Comparison of ENCODE assay signal across 12 cellular contexts in the genomic region with DNA sequence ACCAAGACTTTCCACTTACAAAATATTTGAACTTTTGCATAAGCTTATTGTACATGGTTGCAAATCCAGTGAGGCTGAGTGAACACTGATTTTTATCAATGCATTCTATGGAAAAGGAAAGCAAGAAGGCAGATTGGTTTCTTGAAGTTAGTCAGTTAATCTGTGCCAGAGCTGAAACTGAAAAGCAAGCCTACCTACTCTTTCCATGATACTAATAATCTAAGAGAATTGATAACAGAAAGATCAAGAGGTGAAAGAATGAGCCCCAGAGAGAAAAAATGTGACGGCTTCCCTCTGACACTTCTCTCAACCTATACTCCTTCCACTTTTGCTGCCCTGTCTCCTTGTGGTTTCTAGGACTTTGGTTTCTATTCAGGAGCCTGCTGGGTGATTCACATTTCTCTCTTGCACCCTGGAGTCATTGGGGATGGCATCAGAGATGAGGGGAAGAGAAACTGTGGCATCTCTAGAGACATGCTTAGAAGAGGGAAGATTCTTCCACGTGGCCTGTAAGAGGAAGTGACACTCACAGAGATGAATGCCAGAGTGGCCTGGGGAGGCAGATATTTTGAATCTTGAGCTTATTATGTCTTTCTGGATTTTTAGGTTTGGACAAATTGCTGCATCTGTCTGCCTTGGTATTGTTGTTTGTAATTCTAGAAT.
DNase-seq lines count a peak whose midpoint lies in the region; ATAC-seq and TF ChIP-seq lines count a peak whose summit lies in the region.
"Had no signal": no experiment of that assay in that cellular context is flagged by ENCODE, and none has a peak within 500 bp of the region (broad histone marks: within the 10 kb centered on the region; RNA-seq: fewer than 3 reads in every experiment).

No MANE protein-coding gene starts in this region.

- no peak overlapping the region for H3K27ac Mint-ChIP-seq in H9
- H3K27ac Mint-ChIP-seq: activated T-helper 17 cell treated with anti-CD3 and anti-CD28 coated beads, Interleukin-2, amount 50 U/mL, for 72 hours; T-helper 17 cell had no signal

- no peak overlapping the region for H3K27ac ChIP-seq in H9 (ENCODE audit: insufficient read length, low read depth, low read length)

- no peak overlapping the region for H2AK5ac ChIP-seq in H9 (ENCODE audit: insufficient read length, low read length)

- no peak overlapping the region for H2BK12ac ChIP-seq in H9 (ENCODE audit: insufficient read length, low read depth, low read length)

- no peaks in the 10 kb centered on the region for H3K4me1 ChIP-seq in H9 (ENCODE audit: insufficient read depth, low read length)

- no peak for TF ChIP-seq CTCF in H9 (conservative IDR thresholded peaks at IDR 0.05)

- no peaks in the 10 kb centered on the region for H3K79me2 ChIP-seq in H9 (ENCODE audit: insufficient read depth, low read length)

- DNase-seq in Kasumi-1 (lab: John Stamatoyannopoulos, UW) (peak; percentile 26 to 29), sciatic nerve (ENCODE audit: low spot score) (no peak), H9 (no peak), NCI-H345 (lab: John Stamatoyannopoulos, UW) (no peak), NCI-H2029 treated with DMSO at 0.1 percent for 48 hours (lab: John Stamatoyannopoulos, UW) (no peak), NCI-H146 (lab: John Stamatoyannopoulos, UW) (no peak)
- DNase-seq: NCI-H1105, right cardiac atrium, T-helper 17 cell had no signal

- no peak overlapping the region for H4K5ac ChIP-seq in H9 (ENCODE audit: insufficient read length, low read depth, low read length)

- no peak overlapping the region for H2BK120ac ChIP-seq in H9 (ENCODE audit: low read depth, low read length, poor library complexity, severe bottlenecking)

- H4K20me1 ChIP-seq in H9 (ENCODE audit: control insufficient read depth, insufficient read depth, insufficient read length): no peaks in the 10 kb centered on the region

- H3K23me2 ChIP-seq in H9 (ENCODE audit: insufficient read length, low read depth, low read length, poor library complexity, severe bottlenecking): no peaks in the 10 kb centered on the region

- H3K9ac ChIP-seq in H9 (ENCODE audit: extremely low read depth, insufficient read length, low read length): no peak overlapping the region

- H3K4ac ChIP-seq in H9 (ENCODE audit: low read depth, low read length): no peak overlapping the region

- H4K8ac ChIP-seq in H9 (replicated peaks; ENCODE audit: insufficient read length, low read depth, low read length): no peak overlapping the region

- no peaks in the 10 kb centered on the region; the same call in 1 of the 2 replicates for H3K27me3 Mint-ChIP-seq in H9 (ENCODE audit: low read depth)
- H3K27me3 Mint-ChIP-seq: activated T-helper 17 cell treated with anti-CD3 and anti-CD28 coated beads, Interleukin-2, amount 50 U/mL, for 72 hours; T-helper 17 cell had no signal

- no peaks in the 10 kb centered on the region for H3K9me3 Mint-ChIP-seq in H9

- H3K4me3 Mint-ChIP-seq in H9: no peak overlapping the region
- H3K4me3 Mint-ChIP-seq: activated T-helper 17 cell treated with anti-CD3 and anti-CD28 coated beads, Interleukin-2, amount 50 U/mL, for 72 hours; T-helper 17 cell had no signal

- H3K14ac ChIP-seq in H9 (ENCODE audit: insufficient read depth, low read length): no peak overlapping the region

- no peak overlapping the region for H3K4me2 ChIP-seq in H9 (ENCODE audit: insufficient read depth, insufficient read length, low read length)

- H3K56ac ChIP-seq in H9 (ENCODE audit: insufficient read length, low read depth, low read length): no peak overlapping the region

- no peaks in the 10 kb centered on the region for H3K36me3 Mint-ChIP-seq in H9 (ENCODE audit: insufficient read depth in 1 of 3, low read depth in 3 of 3)

- ATAC-seq in GM19023 (IDR thresholded peaks at IDR 0.05; ENCODE audit: unreplicated experiment) (peak; percentile 84), HG02759 (IDR thresholded peaks at IDR 0.05; ENCODE audit: unreplicated experiment) (peak; percentile 92), sciatic nerve (peak; percentile 38)
- ATAC-seq: activated T-helper 17 cell treated with anti-CD3 and anti-CD28 coated beads, Interleukin-2, amount 50 U/mL, for 72 hours; right cardiac atrium; T-helper 17 cell had no signal

- no peaks in the 10 kb centered on the region for H3K4me1 Mint-ChIP-seq in H9
- H3K4me1 Mint-ChIP-seq: activated T-helper 17 cell treated with anti-CD3 and anti-CD28 coated beads, Interleukin-2, amount 50 U/mL, for 72 hours; T-helper 17 cell had no signal

- H3K18ac ChIP-seq in H9 (ENCODE audit: insufficient read length, low read depth, low read length): no peak overlapping the region

- no peak overlapping the region for H2AFZ ChIP-seq in H9 (ENCODE audit: low read length)

- H4K91ac ChIP-seq in H9 (ENCODE audit: insufficient read length, low read depth, low read length): no peak overlapping the region

- H3T11ph ChIP-seq in H9 (ENCODE audit: low read length): no peak overlapping the region

- WGBS in H9 (ENCODE audit: extremely low coverage, insufficient read length, low lambda C conversion rate): no CpG with 5 or more reads among the region's 2 CpGs

- H2BK15ac ChIP-seq in H9 (ENCODE audit: low read depth, low read length): no peak overlapping the region

- intact Hi-C loops in sciatic nerve (cut with DNase I): no loop called here

- H2BK5ac ChIP-seq in H9 (ENCODE audit: insufficient read length, low read length): no peak overlapping the region

- no peak overlapping the region for H3K23ac ChIP-seq in H9 (ENCODE audit: insufficient read length, low read depth, low read length)

- H3K9me3 ChIP-seq in H9 (ENCODE audit: control insufficient read depth, low read depth, low read length): no peaks in the 10 kb centered on the region

- no peak overlapping the region for H2BK20ac ChIP-seq in H9 (ENCODE audit: low read depth, low read length, poor library complexity, severe bottlenecking)

- H3K27me3 ChIP-seq in H9 (ENCODE audit: insufficient read depth, low read length): no peaks in the 10 kb centered on the region

- H3K79me1 ChIP-seq in H9 (ENCODE audit: insufficient read depth, low read depth, low read length, poor library complexity, severe bottlenecking): no peaks in the 10 kb centered on the region

Comparison
In these comparisons a context has a peak if more than half of its experiments do, and no peak if none do; other contexts are left out.
1. ATAC-seq: peak in every context shown above with its lines; median percentile 92 in HG02759; 84 in GM19023; 38 in sciatic nerve.
2. DNase-seq: peak in Kasumi-1 (2 of 2); none in sciatic nerve (single experiment), H9 (single experiment), NCI-H345 (single experiment), NCI-H2029 treated with DMSO at 0.1 percent for 48 hours (single experiment) and NCI-H146 (single experiment).